Comparison of ENCODE assay signal across 2 cellular contexts in the genomic region with DNA sequence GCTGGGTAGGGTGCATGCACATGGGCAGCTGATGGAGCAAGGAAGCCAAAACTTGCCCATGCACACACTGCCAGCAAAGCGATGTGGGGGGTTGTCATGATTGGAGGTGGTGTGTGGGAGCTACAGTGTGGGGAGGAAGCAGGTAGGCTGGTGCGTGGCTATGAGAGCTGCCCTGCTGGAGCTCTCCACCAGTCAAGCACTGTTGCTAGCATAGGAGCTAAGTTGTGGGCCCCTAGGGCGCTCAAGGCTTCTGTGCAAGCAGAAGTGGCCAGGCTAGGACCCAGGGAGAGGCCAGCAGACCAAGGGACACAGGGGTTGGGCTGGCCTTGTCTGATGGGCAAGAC.
TF ChIP-seq lines count a peak whose summit lies in the region.

No MANE protein-coding gene starts in this region.

TF ChIP-seq in A549, 52 proteins besides CTCF, POLR2A, EP300 and RAD21 (continued from another document):
- TF ChIP-seq FOSL2 (IDR thresholded peaks at IDR 0.05) (no peak), FOSL2 (CRISPR knock-in tag; IDR thresholded peaks at IDR 0.05) (no peak), NFE2L2 (conservative IDR thresholded peaks at IDR 0.05; ENCODE audit: low read length) (no peak), EHF (CRISPR knock-in tag; IDR thresholded peaks at IDR 0.05) (no peak), MYC (IDR thresholded peaks at IDR 0.05; ENCODE audit: borderline replicate concordance, low read length) (no peak), JUNB (IDR thresholded peaks at IDR 0.05) (no peak), KDM5A (IDR thresholded peaks at IDR 0.05) (no peak), RNF2 (IDR thresholded peaks at IDR 0.05; ENCODE audit: borderline replicate concordance, low read depth) (no peak), HOXA7 (CRISPR knock-in tag; IDR thresholded peaks at IDR 0.05) (no peak)
- TF ChIP-seq, protein P1, sequence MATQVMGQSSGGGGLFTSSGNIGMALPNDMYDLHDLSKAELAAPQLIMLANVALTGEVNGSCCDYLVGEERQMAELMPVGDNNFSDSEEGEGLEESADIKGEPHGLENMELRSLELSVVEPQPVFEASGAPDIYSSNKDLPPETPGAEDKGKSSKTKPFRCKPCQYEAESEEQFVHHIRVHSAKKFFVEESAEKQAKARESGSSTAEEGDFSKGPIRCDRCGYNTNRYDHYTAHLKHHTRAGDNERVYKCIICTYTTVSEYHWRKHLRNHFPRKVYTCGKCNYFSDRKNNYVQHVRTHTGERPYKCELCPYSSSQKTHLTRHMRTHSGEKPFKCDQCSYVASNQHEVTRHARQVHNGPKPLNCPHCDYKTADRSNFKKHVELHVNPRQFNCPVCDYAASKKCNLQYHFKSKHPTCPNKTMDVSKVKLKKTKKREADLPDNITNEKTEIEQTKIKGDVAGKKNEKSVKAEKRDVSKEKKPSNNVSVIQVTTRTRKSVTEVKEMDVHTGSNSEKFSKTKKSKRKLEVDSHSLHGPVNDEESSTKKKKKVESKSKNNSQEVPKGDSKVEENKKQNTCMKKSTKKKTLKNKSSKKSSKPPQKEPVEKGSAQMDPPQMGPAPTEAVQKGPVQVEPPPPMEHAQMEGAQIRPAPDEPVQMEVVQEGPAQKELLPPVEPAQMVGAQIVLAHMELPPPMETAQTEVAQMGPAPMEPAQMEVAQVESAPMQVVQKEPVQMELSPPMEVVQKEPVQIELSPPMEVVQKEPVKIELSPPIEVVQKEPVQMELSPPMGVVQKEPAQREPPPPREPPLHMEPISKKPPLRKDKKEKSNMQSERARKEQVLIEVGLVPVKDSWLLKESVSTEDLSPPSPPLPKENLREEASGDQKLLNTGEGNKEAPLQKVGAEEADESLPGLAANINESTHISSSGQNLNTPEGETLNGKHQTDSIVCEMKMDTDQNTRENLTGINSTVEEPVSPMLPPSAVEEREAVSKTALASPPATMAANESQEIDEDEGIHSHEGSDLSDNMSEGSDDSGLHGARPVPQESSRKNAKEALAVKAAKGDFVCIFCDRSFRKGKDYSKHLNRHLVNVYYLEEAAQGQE (IDR thresholded peaks at IDR 0.05), result no peak
- TF ChIP-seq, protein P2, sequence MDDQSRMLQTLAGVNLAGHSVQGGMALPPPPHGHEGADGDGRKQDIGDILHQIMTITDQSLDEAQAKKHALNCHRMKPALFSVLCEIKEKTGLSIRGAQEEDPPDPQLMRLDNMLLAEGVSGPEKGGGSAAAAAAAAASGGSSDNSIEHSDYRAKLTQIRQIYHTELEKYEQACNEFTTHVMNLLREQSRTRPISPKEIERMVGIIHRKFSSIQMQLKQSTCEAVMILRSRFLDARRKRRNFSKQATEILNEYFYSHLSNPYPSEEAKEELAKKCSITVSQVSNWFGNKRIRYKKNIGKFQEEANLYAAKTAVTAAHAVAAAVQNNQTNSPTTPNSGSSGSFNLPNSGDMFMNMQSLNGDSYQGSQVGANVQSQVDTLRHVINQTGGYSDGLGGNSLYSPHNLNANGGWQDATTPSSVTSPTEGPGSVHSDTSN (IDR thresholded peaks at IDR 0.05), result no peak

TF ChIP-seq in IMR-90, 13 proteins besides CTCF, POLR2A, EP300 and RAD21 (continued from another document):
- TF ChIP-seq, protein P3, sequence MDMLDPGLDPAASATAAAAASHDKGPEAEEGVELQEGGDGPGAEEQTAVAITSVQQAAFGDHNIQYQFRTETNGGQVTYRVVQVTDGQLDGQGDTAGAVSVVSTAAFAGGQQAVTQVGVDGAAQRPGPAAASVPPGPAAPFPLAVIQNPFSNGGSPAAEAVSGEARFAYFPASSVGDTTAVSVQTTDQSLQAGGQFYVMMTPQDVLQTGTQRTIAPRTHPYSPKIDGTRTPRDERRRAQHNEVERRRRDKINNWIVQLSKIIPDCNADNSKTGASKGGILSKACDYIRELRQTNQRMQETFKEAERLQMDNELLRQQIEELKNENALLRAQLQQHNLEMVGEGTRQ (IDR thresholded peaks at IDR 0.05; ENCODE audit: low read depth, low read length), result no peak
- no peak for TF ChIP-seq CEBPB (IDR thresholded peaks at IDR 0.05; ENCODE audit: low read depth, low read length)
- TF ChIP-seq RFX5 (IDR thresholded peaks at IDR 0.05; ENCODE audit: low read depth, low read length), result no peak
- no peak for TF ChIP-seq SMC3 (IDR thresholded peaks at IDR 0.05; ENCODE audit: low read depth, low read length)
- no peak for TF ChIP-seq NFE2L2 (IDR thresholded peaks at IDR 0.05; ENCODE audit: low read depth, low read length)
- TF ChIP-seq RCOR1 (IDR thresholded peaks at IDR 0.05; ENCODE audit: insufficient replicate concordance, low read length), result no peak
- no peak for TF ChIP-seq MAFK (IDR thresholded peaks at IDR 0.05; ENCODE audit: low read depth, low read length)
- TF ChIP-seq MXI1 (IDR thresholded peaks at IDR 0.05; ENCODE audit: borderline replicate concordance, low read depth, low read length), result no peak
- TF ChIP-seq, protein P4, sequence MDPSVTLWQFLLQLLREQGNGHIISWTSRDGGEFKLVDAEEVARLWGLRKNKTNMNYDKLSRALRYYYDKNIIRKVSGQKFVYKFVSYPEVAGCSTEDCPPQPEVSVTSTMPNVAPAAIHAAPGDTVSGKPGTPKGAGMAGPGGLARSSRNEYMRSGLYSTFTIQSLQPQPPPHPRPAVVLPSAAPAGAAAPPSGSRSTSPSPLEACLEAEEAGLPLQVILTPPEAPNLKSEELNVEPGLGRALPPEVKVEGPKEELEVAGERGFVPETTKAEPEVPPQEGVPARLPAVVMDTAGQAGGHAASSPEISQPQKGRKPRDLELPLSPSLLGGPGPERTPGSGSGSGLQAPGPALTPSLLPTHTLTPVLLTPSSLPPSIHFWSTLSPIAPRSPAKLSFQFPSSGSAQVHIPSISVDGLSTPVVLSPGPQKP (IDR thresholded peaks at IDR 0.05; ENCODE audit: borderline replicate concordance, low read depth, low read length), result no peak
